Comparison of ENCODE assay signal across 1 cellular context in the genomic region with DNA sequence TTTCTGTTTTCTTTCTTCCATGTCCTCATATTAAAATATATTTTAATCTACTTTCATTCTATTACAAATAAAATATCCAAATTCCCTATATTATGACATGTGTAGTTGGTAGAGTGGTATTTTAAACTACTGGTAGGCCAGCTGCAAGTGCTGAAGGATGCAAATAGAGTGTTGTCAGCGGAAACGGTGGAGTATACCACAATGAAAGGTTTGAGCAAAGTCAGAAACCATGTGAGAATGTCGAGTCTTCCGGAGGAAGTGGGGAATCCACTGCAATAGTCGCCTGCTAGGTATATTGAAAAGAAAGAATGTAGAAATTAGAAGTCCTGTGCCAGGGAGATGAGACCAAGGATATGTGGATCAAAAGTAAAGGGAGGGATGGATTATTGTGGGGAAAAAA.
TF ChIP-seq lines count a peak whose summit lies in the region.

No MANE protein-coding gene starts in this region.

TF ChIP-seq in GM23338, 12 proteins besides CTCF, POLR2A, EP300 and RAD21 (continued from another document):
- no peak for TF ChIP-seq POLR2AphosphoS5 (IDR thresholded peaks at IDR 0.05; ENCODE audit: low read depth)
- TF ChIP-seq ZNF114 (CRISPR knock-in tag; IDR thresholded peaks at IDR 0.05) = no peak
- no peak for TF ChIP-seq JUNB (IDR thresholded peaks at IDR 0.05; ENCODE audit: unreplicated experiment)
- TF ChIP-seq STAT1 (IDR thresholded peaks at IDR 0.05; ENCODE audit: unreplicated experiment) = no peak
- TF ChIP-seq, protein P1, sequence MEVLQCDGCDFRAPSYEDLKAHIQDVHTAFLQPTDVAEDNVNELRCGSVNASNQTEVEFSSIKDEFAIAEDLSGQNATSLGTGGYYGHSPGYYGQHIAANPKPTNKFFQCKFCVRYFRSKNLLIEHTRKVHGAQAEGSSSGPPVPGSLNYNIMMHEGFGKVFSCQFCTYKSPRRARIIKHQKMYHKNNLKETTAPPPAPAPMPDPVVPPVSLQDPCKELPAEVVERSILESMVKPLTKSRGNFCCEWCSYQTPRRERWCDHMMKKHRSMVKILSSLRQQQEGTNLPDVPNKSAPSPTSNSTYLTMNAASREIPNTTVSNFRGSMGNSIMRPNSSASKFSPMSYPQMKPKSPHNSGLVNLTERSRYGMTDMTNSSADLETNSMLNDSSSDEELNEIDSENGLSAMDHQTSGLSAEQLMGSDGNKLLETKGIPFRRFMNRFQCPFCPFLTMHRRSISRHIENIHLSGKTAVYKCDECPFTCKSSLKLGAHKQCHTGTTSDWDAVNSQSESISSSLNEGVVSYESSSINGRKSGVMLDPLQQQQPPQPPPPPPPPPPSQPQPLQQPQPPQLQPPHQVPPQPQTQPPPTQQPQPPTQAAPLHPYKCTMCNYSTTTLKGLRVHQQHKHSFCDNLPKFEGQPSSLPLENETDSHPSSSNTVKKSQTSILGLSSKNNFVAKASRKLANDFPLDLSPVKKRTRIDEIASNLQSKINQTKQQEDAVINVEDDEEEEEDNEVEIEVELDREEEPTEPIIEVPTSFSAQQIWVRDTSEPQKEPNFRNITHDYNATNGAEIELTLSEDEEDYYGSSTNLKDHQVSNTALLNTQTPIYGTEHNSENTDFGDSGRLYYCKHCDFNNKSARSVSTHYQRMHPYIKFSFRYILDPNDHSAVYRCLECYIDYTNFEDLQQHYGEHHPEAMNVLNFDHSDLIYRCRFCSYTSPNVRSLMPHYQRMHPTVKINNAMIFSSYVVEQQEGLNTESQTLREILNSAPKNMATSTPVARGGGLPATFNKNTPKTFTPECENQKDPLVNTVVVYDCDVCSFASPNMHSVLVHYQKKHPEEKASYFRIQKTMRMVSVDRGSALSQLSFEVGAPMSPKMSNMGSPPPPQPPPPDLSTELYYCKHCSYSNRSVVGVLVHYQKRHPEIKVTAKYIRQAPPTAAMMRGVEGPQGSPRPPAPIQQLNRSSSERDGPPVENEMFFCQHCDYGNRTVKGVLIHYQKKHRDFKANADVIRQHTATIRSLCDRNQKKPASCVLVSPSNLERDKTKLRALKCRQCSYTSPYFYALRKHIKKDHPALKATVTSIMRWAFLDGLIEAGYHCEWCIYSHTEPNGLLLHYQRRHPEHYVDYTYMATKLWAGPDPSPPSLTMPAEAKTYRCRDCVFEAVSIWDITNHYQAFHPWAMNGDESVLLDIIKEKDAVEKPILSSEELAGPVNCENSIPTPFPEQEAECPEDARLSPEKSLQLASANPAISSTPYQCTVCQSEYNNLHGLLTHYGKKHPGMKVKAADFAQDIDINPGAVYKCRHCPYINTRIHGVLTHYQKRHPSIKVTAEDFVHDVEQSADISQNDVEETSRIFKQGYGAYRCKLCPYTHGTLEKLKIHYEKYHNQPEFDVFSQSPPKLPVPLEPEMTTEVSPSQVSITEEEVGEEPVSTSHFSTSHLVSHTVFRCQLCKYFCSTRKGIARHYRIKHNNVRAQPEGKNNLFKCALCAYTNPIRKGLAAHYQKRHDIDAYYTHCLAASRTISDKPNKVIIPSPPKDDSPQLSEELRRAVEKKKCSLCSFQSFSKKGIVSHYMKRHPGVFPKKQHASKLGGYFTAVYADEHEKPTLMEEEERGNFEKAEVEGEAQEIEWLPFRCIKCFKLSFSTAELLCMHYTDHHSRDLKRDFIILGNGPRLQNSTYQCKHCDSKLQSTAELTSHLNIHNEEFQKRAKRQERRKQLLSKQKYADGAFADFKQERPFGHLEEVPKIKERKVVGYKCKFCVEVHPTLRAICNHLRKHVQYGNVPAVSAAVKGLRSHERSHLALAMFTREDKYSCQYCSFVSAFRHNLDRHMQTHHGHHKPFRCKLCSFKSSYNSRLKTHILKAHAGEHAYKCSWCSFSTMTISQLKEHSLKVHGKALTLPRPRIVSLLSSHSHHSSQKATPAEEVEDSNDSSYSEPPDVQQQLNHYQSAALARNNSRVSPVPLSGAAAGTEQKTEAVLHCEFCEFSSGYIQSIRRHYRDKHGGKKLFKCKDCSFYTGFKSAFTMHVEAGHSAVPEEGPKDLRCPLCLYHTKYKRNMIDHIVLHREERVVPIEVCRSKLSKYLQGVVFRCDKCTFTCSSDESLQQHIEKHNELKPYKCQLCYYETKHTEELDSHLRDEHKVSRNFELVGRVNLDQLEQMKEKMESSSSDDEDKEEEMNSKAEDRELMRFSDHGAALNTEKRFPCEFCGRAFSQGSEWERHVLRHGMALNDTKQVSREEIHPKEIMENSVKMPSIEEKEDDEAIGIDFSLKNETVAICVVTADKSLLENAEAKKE (CRISPR knock-in tag; IDR thresholded peaks at IDR 0.05) = no peak
- no peak for TF ChIP-seq EZH2phosphoT487 (IDR thresholded peaks at IDR 0.05; ENCODE audit: unreplicated experiment)
- TF ChIP-seq ZNF331 (CRISPR knock-in tag; IDR thresholded peaks at IDR 0.05; ENCODE audit: low read depth) = no peak
